ENCODE assay signal across 10 cellular contexts in genomic region chr9:121718063-121718462, GRCh38.
DNase-seq lines count a peak whose midpoint lies in the region; ATAC-seq and TF ChIP-seq lines count a peak whose summit lies in the region.
"Had no signal": no experiment of that assay in that cellular context is flagged by ENCODE, and none has a peak within 500 bp of the region (broad histone marks: within the 10 kb centered on the region; RNA-seq: fewer than 3 reads in every experiment).

No MANE protein-coding gene starts in this region.

- H3K27ac ChIP-seq in right atrium auricular region (peak overlapping the region in 1 of 2 donors; percentile 25), ectodermal cell (ENCODE audit: insufficient read depth, low read depth, low read length, poor library complexity, severe bottlenecking) (peak overlapping the region; percentile 36), left lung (no peak overlapping the region), vagina (peak overlapping the region; percentile 89)

- H3K4me1 ChIP-seq in right atrium auricular region (peaks cover 0 to 94% of the 10 kb centered on the region in 2 donors), ectodermal cell (ENCODE audit: control insufficient read depth, insufficient read depth, low read length) (peaks cover 46% of the 10 kb centered on the region), left lung (peaks cover 0 to 26% of the 10 kb centered on the region in 2 donors), vagina (peaks cover 86% of the 10 kb centered on the region)

- H3K9me3 ChIP-seq in right atrium auricular region = no peaks in the 10 kb centered on the region
- H3K9me3 ChIP-seq in ectodermal cell (ENCODE audit: control insufficient read depth, low read length) = no peaks in the 10 kb centered on the region
- no peaks in the 10 kb centered on the region for H3K9me3 ChIP-seq in left lung
- H3K9me3 ChIP-seq in vagina = no peaks in the 10 kb centered on the region

- H3K4me3 ChIP-seq in right atrium auricular region = no peak overlapping the region
- no peak overlapping the region for H3K4me3 ChIP-seq in ectodermal cell (ENCODE audit: insufficient read depth, low read depth, low read length)
- no peak overlapping the region for H3K4me3 ChIP-seq in left lung
- H3K4me3 ChIP-seq in vagina = no peak overlapping the region

- ATAC-seq in Right ventricle myocardium inferior (peak; percentile 69), left lung (peak; percentile 43), HG03469 (IDR thresholded peaks at IDR 0.05; ENCODE audit: unreplicated experiment) (no peak)

- H3K27me3 ChIP-seq in right atrium auricular region (no peaks in the 10 kb centered on the region), ectodermal cell (ENCODE audit: control insufficient read depth, insufficient read depth, low read length, poor library complexity, severe bottlenecking) (no peaks in the 10 kb centered on the region), left lung (no peaks in the 10 kb centered on the region), vagina (no peaks in the 10 kb centered on the region)

- DNase-seq in Right ventricle myocardium inferior (ENCODE audit: missing footprints) (peak; percentile 72), right atrium auricular region (ENCODE audit: low spot score) (no peak), left lung (no peak), vagina (ENCODE audit: extremely low spot score in 2 of 2) (no peak), NCI-H146 treated with DMSO at 0.1 percent for 48 hours (lab: John Stamatoyannopoulos, UW; ENCODE audit: unreplicated experiment) (no peak), cerebellar nuclear complex (lab: John Stamatoyannopoulos, UW) (no peak)
- DNase-seq: activated CD4-positive, alpha-beta memory T cell treated with anti-CD3 and anti-CD28 coated beads, Interleukin-2, amount 10 ng/mL, durations not matched to agents 7 days and 5 days; amniotic stem cell had no signal

- no peak for TF ChIP-seq CTCF in right atrium auricular region (IDR thresholded peaks at IDR 0.05)
- TF ChIP-seq CTCF in left lung (IDR thresholded peaks at IDR 0.05) = no peak
- no peak for TF ChIP-seq CTCF in vagina (IDR thresholded peaks at IDR 0.05)

- H3K36me3 ChIP-seq in right atrium auricular region (no peaks in the 10 kb centered on the region), ectodermal cell (ENCODE audit: control insufficient read depth, insufficient read depth, low read length) (no peaks in the 10 kb centered on the region), left lung (no peaks in the 10 kb centered on the region), vagina (no peaks in the 10 kb centered on the region)

- WGBS in ectodermal cell, 2 experiments = 64 to 67% methylated on average over 15 of the region's 15 CpGs

- intact Hi-C loops in Right ventricle myocardium inferior (cut with DNase I) (no loop called here), left lung (cut with DNase I) (no loop called here), vagina (cut with DNase I) (no loop called here)

- no peak for TF ChIP-seq POLR2A in vagina (IDR thresholded peaks at IDR 0.05)

Comparison
In these comparisons a context has a peak if more than half of its experiments do, and no peak if none do; other contexts are left out.
1. H3K27ac ChIP-seq: peak in ectodermal cell (single experiment) and vagina (single experiment); none in left lung (0 of 2).